In genomic region chr1:47432071-47433036, GRCh38 we compare ENCODE assay signal across 8 cellular contexts. TPM values are rescaled to one million over a fixed set of nuclear protein-coding genes. Genes with fewer than 3 reads are reported as not detected.
DNase-seq lines count a peak whose midpoint lies in the region; ATAC-seq, FAIRE-seq and TF ChIP-seq lines count a peak whose summit lies in the region.

No MANE protein-coding gene starts in this region.

- H3K27me3 ChIP-seq in HepG2 (ENCODE audit: control insufficient read depth in 1 of 2, insufficient read depth in 2 of 2, low read length in 2 of 2): no peaks in the 10 kb centered on the region

- H3K4me1 ChIP-seq in HepG2 (ENCODE audit: insufficient read depth, low read length): peaks cover 21% of the 10 kb centered on the region

- no peak overlapping the region for H3K4me2 ChIP-seq in HepG2 (ENCODE audit: low read depth, low read length)

- no peak overlapping the region for H3K4me3 ChIP-seq in HepG2 (replicated peaks in 1 of 3; ENCODE audit: insufficient read depth in 1 of 3, low read depth in 2 of 3, low read length in 3 of 3)

- no peak overlapping the region for H3K27ac ChIP-seq in HepG2 (ENCODE audit: extremely low read length, insufficient read depth, low read length)

- peak; percentile 71 for TF ChIP-seq RAD21 in HepG2 (CRISPR knock-in tag; IDR thresholded peaks at IDR 0.05)

- CTCF ChIA-PET in HepG2 (lab: Yijun Ruan, JAX; ENCODE audit: low intra/inter-chr PET ratio, low total read pairs): interaction anchor here (0.7 to 1.2 kb wide), 2 partner anchors 193 to 294 kb away, joined by 4 to 7 read pairs; no protein-coding TSS in a partner anchor

- POLR2A ChIA-PET in HepG2 (lab: Yijun Ruan, JAX): no interaction called here

- ATAC-seq in HepG2 (peak; percentile 72), HG02763 (IDR thresholded peaks at IDR 0.05; ENCODE audit: unreplicated experiment) (no peak)

- H4K20me1 ChIP-seq in HepG2 (ENCODE audit: insufficient read depth, low read length): no peaks in the 10 kb centered on the region

- BruUV-seq in HepG2 (replicated peaks; lab: Mats Ljungman, UMichigan): no TSS peak

- DNase-seq in AG08395 (ENCODE audit: low spot score) (peak; percentile 83), GM19239 (ENCODE audit: insufficient read length, low spot score) (no peak), NCI-H1694 (lab: John Stamatoyannopoulos, UW) (peak; percentile 75), dermis blood vessel endothelial cell (peak; percentile 88), HepG2 (ENCODE audit: low spot score) (peak; percentile 39)
- DNase-seq in activated CD4-positive, alpha-beta T cell treated with anti-CD3 and anti-CD28 coated beads for 48 hours: peak; percentile 79
- peak; percentile 53 to 58 for DNase-seq in stimulated activated CD4-positive, alpha-beta T cell treated with anti-CD3 and anti-CD28 coated beads, Interleukin-4, amount 100 ng/mL, for 48 hours (ENCODE audit: low read depth in 2 of 2)

- no peaks in the 10 kb centered on the region for H3K36me3 ChIP-seq in HepG2 (replicated peaks in 1 of 2; ENCODE audit: control insufficient read depth in 1 of 2, insufficient read depth in 2 of 2, low read length in 2 of 2)

- in situ Hi-C loops in HepG2 (cut with HindIII; ENCODE audit: extremely low pct_ligation_motif_present, low pct_unique_long_range_greater_than_20kb): no loop called here

- 66% methylated on average over 32 of the region's 32 CpGs for WGBS in HepG2 (ENCODE audit: low lambda C conversion rate)

- no peak for TF ChIP-seq POLR2A in HepG2 (IDR thresholded peaks at IDR 0.05; ENCODE audit: insufficient read depth in 1 of 2, low read depth in 2 of 2, low read length in 2 of 2)

- no peaks in the 10 kb centered on the region for H3K79me2 ChIP-seq in HepG2 (ENCODE audit: insufficient read depth, low read length)

- no peak overlapping the region for H2AFZ ChIP-seq in HepG2 (ENCODE audit: low read length)

- FAIRE-seq in GM19239 (lab: Jason Lieb, UNC) (peak; percentile 93), HepG2 (lab: Jason Lieb, UNC) (peak; percentile 55)

- H3K9ac ChIP-seq in HepG2 (ENCODE audit: insufficient read depth, low read depth, low read length): no peak overlapping the region

- H3K9me3 ChIP-seq in HepG2 (ENCODE audit: low read length): no peaks in the 10 kb centered on the region

- intact Hi-C loops in HepG2 (cut with micrococcal nuclease; ENCODE audit: unreplicated experiment): loop anchor here (1.0 kb wide), 1 partner anchor 294 kb away; no protein-coding TSS in a partner anchor

- peak; percentile 86 for TF ChIP-seq CTCF in HepG2 (CRISPR knock-in tag; IDR thresholded peaks at IDR 0.05)

- TF ChIP-seq EP300 in HepG2 (IDR thresholded peaks at IDR 0.05; ENCODE audit: low read depth in 2 of 2, low read length in 2 of 2) (no peak), HepG2 (CRISPR knock-in tag; IDR thresholded peaks at IDR 0.05; ENCODE audit: borderline replicate concordance) (no peak)

TF ChIP-seq in HepG2, 621 proteins besides CTCF, POLR2A, EP300 and RAD21 (continues in another document):
- no peak for TF ChIP-seq ZNF446 (CRISPR knock-in tag; IDR thresholded peaks at IDR 0.05)
- TF ChIP-seq ZMYM4 (CRISPR knock-in tag; IDR thresholded peaks at IDR 0.05): no peak
- TF ChIP-seq HNRNPL (IDR thresholded peaks at IDR 0.05; ENCODE audit: low read depth, low read length): no peak
- TF ChIP-seq SMC3 (IDR thresholded peaks at IDR 0.05; ENCODE audit: low read length): peak; percentile 68
- TF ChIP-seq ZNF337 (CRISPR knock-in tag; IDR thresholded peaks at IDR 0.05; ENCODE audit: borderline replicate concordance, low read depth): no peak
- TF ChIP-seq CENPBD1 (CRISPR knock-in tag; IDR thresholded peaks at IDR 0.05; ENCODE audit: borderline replicate concordance, low read depth): no peak
- TF ChIP-seq ZNF782 (CRISPR knock-in tag; IDR thresholded peaks at IDR 0.05; ENCODE audit: borderline replicate concordance): no peak
- TF ChIP-seq TEAD3 (CRISPR knock-in tag; optimal IDR thresholded peaks at IDR 0.05; ENCODE audit: borderline replicate concordance): peak; percentile 69
- TF ChIP-seq UBTF (CRISPR knock-in tag; IDR thresholded peaks at IDR 0.05): 0 out of 2 replicates have a peak, but pooled peaks have one; percentile 16
- peak; percentile 37; the same call in 1 of the 2 replicates for TF ChIP-seq ZBTB38 (CRISPR knock-in tag; IDR thresholded peaks at IDR 0.05)
- peak; percentile 86 for TF ChIP-seq ZNF652 (CRISPR knock-in tag; IDR thresholded peaks at IDR 0.05; ENCODE audit: borderline replicate concordance, low read depth)
- TF ChIP-seq HOXA3 (CRISPR knock-in tag; IDR thresholded peaks at IDR 0.05): peak; percentile 32; the same call in 1 of the 2 replicates
- peak; percentile 78 for TF ChIP-seq STAG1 (CRISPR knock-in tag; IDR thresholded peaks at IDR 0.05)

RNA-seq across cellular contexts. Expression of gene FOXD2, which starts 5.5 kb away (rescaled TPM):
- total RNA-seq in dermis blood vessel endothelial cell (under 0.01 and 0.09 TPM in 2 replicates), HepG2 (2016; rRNA removed; fragmentation: Illumina TruSeq; extraction: Trizol) (0.07 and 0.09 TPM in 2 replicates)
- 0.09 TPM in 1 of 2 replicates, not detected in the other for total RNA-seq in HepG2 (2016; cell fraction: cytosol; rRNA removed; fragmentation: Illumina TruSeq; extraction: Trizol; ENCODE audit: low read depth)
- total RNA-seq in HepG2 (2016; cell fraction: insoluble cytoplasmic fraction; rRNA removed; fragmentation: Illumina TruSeq; extraction: Trizol): 0.04 and 0.09 TPM in 2 replicates
- total RNA-seq in HepG2 (2016; cell fraction: membrane; rRNA removed; fragmentation: Illumina TruSeq; extraction: Trizol): 0.09 and 0.10 TPM in 2 replicates
- 0.06 TPM in 1 of 2 replicates, not detected in the other for total RNA-seq in HepG2 (2016; cell fraction: nucleus; rRNA removed; fragmentation: Illumina TruSeq; extraction: Trizol)
- polyA plus RNA-seq in HepG2 (2011; rRNA removed): 0.01 and 0.03 TPM in 2 replicates
- 0.03 and 0.04 TPM in 2 replicates for polyA plus RNA-seq in HepG2 (2011; cell fraction: cytosol; rRNA removed)
- polyA plus RNA-seq in HepG2 (2011; cell fraction: nucleus; rRNA removed): 0.03 and 0.10 TPM in 2 replicates
- 0.29 and 0.32 TPM in 2 replicates for polyA plus RNA-seq in HepG2 (2012)
- 0.02 TPM in 1 of 2 replicates, not detected in the other for polyA plus RNA-seq in HepG2 (2016; cell fraction: cytosol; fragmentation: Illumina TruSeq; extraction: Trizol; ENCODE audit: low read depth)
- 0.05 and 0.13 TPM in 2 replicates for polyA plus RNA-seq in HepG2 (2016; cell fraction: insoluble cytoplasmic fraction; fragmentation: Illumina TruSeq; extraction: Trizol; ENCODE audit: low read depth)
- polyA plus RNA-seq in HepG2 (2016; cell fraction: membrane; fragmentation: Illumina TruSeq; extraction: Trizol; ENCODE audit: low read depth): not detected in 2 replicates
- 0.09 TPM in 1 of 2 replicates, not detected in the other for polyA plus RNA-seq in HepG2 (2016; cell fraction: nucleus; fragmentation: Illumina TruSeq; extraction: Trizol; ENCODE audit: insufficient read depth, low read depth)
- 0.23 TPM in 1 of 2 replicates, not detected in the other for polyA minus RNA-seq in HepG2 (2011; rRNA and poly(A)+ RNA removed; ENCODE audit: low replicate concordance)
- polyA minus RNA-seq in HepG2 (2011; cell fraction: cytosol; rRNA and poly(A)+ RNA removed): not detected in 2 replicates
- 0.12 TPM in 1 of 2 replicates, not detected in the other for polyA minus RNA-seq in HepG2 (2011; cell fraction: nucleus; rRNA and poly(A)+ RNA removed)

RNA-seq across cellular contexts. Expression of gene FOXE3, which starts 16.3 kb away (rescaled TPM):
- total RNA-seq in dermis blood vessel endothelial cell: not detected in 2 replicates
- not detected in 2 replicates for total RNA-seq in HepG2 (2016; rRNA removed; fragmentation: Illumina TruSeq; extraction: Trizol)
- total RNA-seq in HepG2 (2016; cell fraction: cytosol; rRNA removed; fragmentation: Illumina TruSeq; extraction: Trizol; ENCODE audit: low read depth): not detected in 2 replicates
- total RNA-seq in HepG2 (2016; cell fraction: insoluble cytoplasmic fraction; rRNA removed; fragmentation: Illumina TruSeq; extraction: Trizol): not detected in 2 replicates
- not detected in 2 replicates for total RNA-seq in HepG2 (2016; cell fraction: membrane; rRNA removed; fragmentation: Illumina TruSeq; extraction: Trizol)
- not detected in 2 replicates for total RNA-seq in HepG2 (2016; cell fraction: nucleus; rRNA removed; fragmentation: Illumina TruSeq; extraction: Trizol)
- not detected in 2 replicates for polyA plus RNA-seq in HepG2 (2011; rRNA removed)
- not detected in 2 replicates for polyA plus RNA-seq in HepG2 (2011; cell fraction: cytosol; rRNA removed)
- not detected in 2 replicates for polyA plus RNA-seq in HepG2 (2011; cell fraction: nucleus; rRNA removed)
- not detected in 2 replicates for polyA plus RNA-seq in HepG2 (2012)
- polyA plus RNA-seq in HepG2 (2016; cell fraction: cytosol; fragmentation: Illumina TruSeq; extraction: Trizol; ENCODE audit: low read depth): not detected in 2 replicates
- polyA plus RNA-seq in HepG2 (2016; cell fraction: insoluble cytoplasmic fraction; fragmentation: Illumina TruSeq; extraction: Trizol; ENCODE audit: low read depth): not detected in 2 replicates
- polyA plus RNA-seq in HepG2 (2016; cell fraction: membrane; fragmentation: Illumina TruSeq; extraction: Trizol; ENCODE audit: low read depth): not detected in 2 replicates
- polyA plus RNA-seq in HepG2 (2016; cell fraction: nucleus; fragmentation: Illumina TruSeq; extraction: Trizol; ENCODE audit: insufficient read depth, low read depth): not detected in 2 replicates
- polyA minus RNA-seq in HepG2 (2011; rRNA and poly(A)+ RNA removed; ENCODE audit: low replicate concordance): not detected in 2 replicates
- polyA minus RNA-seq in HepG2 (2011; cell fraction: cytosol; rRNA and poly(A)+ RNA removed): not detected in 2 replicates
- polyA minus RNA-seq in HepG2 (2011; cell fraction: nucleus; rRNA and poly(A)+ RNA removed): not detected in 2 replicates
